20 cellular contexts compared by ENCODE assay signal in the genomic region with DNA sequence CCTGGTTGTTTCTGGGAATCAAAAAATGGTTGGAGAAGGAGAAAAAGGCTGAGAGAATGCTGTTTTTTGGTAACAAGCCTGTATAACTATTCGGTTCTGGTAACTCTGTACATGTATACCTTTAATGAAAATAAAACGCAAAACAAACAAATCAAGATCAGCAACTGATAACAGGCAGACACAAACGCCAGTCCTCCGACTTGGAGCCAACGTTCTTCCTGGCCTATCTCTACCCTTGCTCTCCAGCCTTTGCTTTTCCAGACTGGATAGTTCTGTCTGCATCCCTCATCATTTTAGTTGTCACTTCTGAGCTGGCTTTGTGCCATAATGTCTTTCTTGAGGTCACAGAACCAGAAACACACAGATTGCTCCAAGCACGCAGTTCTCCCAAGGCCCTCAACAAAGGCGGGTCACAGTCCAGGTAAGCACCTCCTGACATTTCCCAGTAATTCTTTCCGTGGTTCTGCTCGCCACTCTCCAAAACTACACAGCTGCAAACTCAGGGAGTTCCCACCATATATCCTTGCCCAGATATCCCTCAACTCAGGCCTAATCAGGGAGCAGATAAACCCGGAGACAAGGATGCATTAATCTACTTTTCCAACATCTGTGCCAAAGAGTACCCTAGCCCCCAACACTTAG. TPM values are rescaled to one million over a fixed set of nuclear protein-coding genes. Genes with fewer than 3 reads are reported as not detected.
"Had no signal": no experiment of that assay in that cellular context is flagged by ENCODE, and none has a peak within 500 bp of the region (broad histone marks: within the 10 kb centered on the region; RNA-seq: fewer than 3 reads in every experiment).

No MANE protein-coding gene starts in this region.

- ATAC-seq: left cardiac atrium; natural killer cell; psoas muscle; sciatic nerve; stimulated activated naive CD8-positive, alpha-beta T cell treated with anti-CD3 and anti-CD28 coated beads, Interleukin-15, Interleukin-2, amounts not matched to agents 100 U/mL and 50 U/mL, for 24 hours; T-helper 17 cell; upper lobe of right lung had no signal

- H3K4me1 Mint-ChIP-seq: T-helper 17 cell had no signal

- H3K4me3 ChIP-seq: dorsolateral prefrontal cortex, esophagus squamous epithelium, psoas muscle, suprapubic skin, upper lobe of right lung had no signal

- H3K9me3 Mint-ChIP-seq: natural killer cell had no signal

- H3K27ac ChIP-seq: esophagus squamous epithelium, foreskin keratinocyte, psoas muscle, suprapubic skin, upper lobe of right lung had no signal

- H3K9me3 ChIP-seq: esophagus squamous epithelium, psoas muscle, suprapubic skin, upper lobe of right lung had no signal

- H3K36me3 Mint-ChIP-seq: natural killer cell had no signal

- H3K27ac Mint-ChIP-seq: activated B cell treated with CpG ODN at 0.5 μM for 24 hours; activated naive CD8-positive, alpha-beta T cell; immature natural killer cell; natural killer cell; T-helper 17 cell had no signal

- H3K4me3 Mint-ChIP-seq: activated B cell treated with CpG ODN at 0.5 μM for 24 hours; activated naive CD8-positive, alpha-beta T cell; immature natural killer cell; natural killer cell; T-helper 17 cell had no signal

- H3K27me3 ChIP-seq: dorsolateral prefrontal cortex, esophagus squamous epithelium, foreskin keratinocyte, suprapubic skin, upper lobe of right lung had no signal

- H3K36me3 ChIP-seq: esophagus squamous epithelium, suprapubic skin, upper lobe of right lung had no signal

- DNase-seq: activated B cell treated with CpG ODN at 0.5 μM for 24 hours; amygdala; dorsolateral prefrontal cortex; esophagus squamous epithelium; immature natural killer cell; left cardiac atrium; natural killer cell; nucleus accumbens; psoas muscle; stimulated activated CD4-positive, alpha-beta T cell treated with anti-CD3 and anti-CD28 coated beads, Interleukin-2, amount 100 ng/mL, for 48 hours; stimulated activated naive CD8-positive, alpha-beta T cell treated with anti-CD3 and anti-CD28 coated beads, Interleukin-15, Interleukin-2, amounts not matched to agents 100 U/mL and 50 U/mL, for 24 hours; T-helper 17 cell; upper lobe of right lung had no signal

- H3K4me1 ChIP-seq: psoas muscle had no signal

- H3K27me3 Mint-ChIP-seq: activated B cell treated with CpG ODN at 0.5 μM for 24 hours; activated naive CD8-positive, alpha-beta T cell; T-helper 17 cell had no signal

RNA-seq across cellular contexts. Expression of a gene that starts 53.5 kb away (rescaled TPM):
- total RNA-seq: activated B cell treated with CpG ODN at 0.5 μM for 24 hours, chondrocyte, esophagus squamous epithelium, foreskin keratinocyte, lung microvascular endothelial cell, mononuclear cell, natural killer cell, psoas muscle, suprapubic skin, T-helper 17 cell had no signal
- polyA plus RNA-seq: foreskin keratinocyte, immature natural killer cell had no signal
